In genomic region chr3:45042162-45042561, GRCh38 we compare ENCODE assay signal across 19 cellular contexts. TPM values are rescaled to one million over a fixed set of nuclear protein-coding genes. Genes with fewer than 3 reads are reported as not detected.
A peak's percentile ranks its signal among the peaks of the same experiment; 100 is the strongest.
DNase-seq lines count a peak whose midpoint lies in the region; ATAC-seq, FAIRE-seq and TF ChIP-seq lines count a peak whose summit lies in the region.
"Had no signal": no experiment of that assay in that cellular context is flagged by ENCODE, and none has a peak within 500 bp of the region (broad histone marks: within the 10 kb centered on the region; RNA-seq: fewer than 3 reads in every experiment).

No MANE protein-coding gene starts in this region.

- peaks cover 33% of the 10 kb centered on the region for H3K4me1 Mint-ChIP-seq in activated CD4-positive, alpha-beta T cell treated with anti-CD3 and anti-CD28 coated beads, Interleukin-2, amount 10 ng/mL, durations not matched to agents 7 days and 5 days

- 34% methylated on average over 3 of the region's 3 CpGs for WGBS in K562 (ENCODE audit: insufficient coverage, low coverage, missing lambda C conversion rate)

- no peaks in the 10 kb centered on the region for H3K9me1 ChIP-seq in K562 (ENCODE audit: control insufficient read depth, insufficient read depth, low read length)

- TF ChIP-seq RAD21 in K562 (CRISPR knock-in tag; conservative IDR thresholded peaks at IDR 0.05 in 1 of 2, IDR thresholded peaks at IDR 0.05 in 1 of 2) = no peak

- H3K9me3 Mint-ChIP-seq in activated CD4-positive, alpha-beta T cell treated with anti-CD3 and anti-CD28 coated beads, Interleukin-2, amount 10 ng/mL, durations not matched to agents 7 days and 5 days = no peaks in the 10 kb centered on the region
- H3K9me3 Mint-ChIP-seq: CD4-positive, CD25-positive, alpha-beta regulatory T cell had no signal

- in situ Hi-C loops in K562 (cut with MboI) = loop anchor here (5.0 to 25.0 kb wide), 2 partner anchors 175 to 1370 kb away; partner anchors contain the start of genes CCR5AS and CCRL2

- ATAC-seq in K562 (no peak), HG03025 (IDR thresholded peaks at IDR 0.05; ENCODE audit: low FRiP score, unreplicated experiment) (no peak), GM19324 (IDR thresholded peaks at IDR 0.05; ENCODE audit: low FRiP score, unreplicated experiment) (no peak)

- H3K4me3 ChIP-seq in KMS-11 (IDR thresholded peaks at IDR 0.05; ENCODE audit: insufficient read depth, low read depth, low read length) = no peak overlapping the region
- H3K4me3 ChIP-seq in K562 = no peak overlapping the region
- no peak overlapping the region for H3K4me3 ChIP-seq in subcutaneous abdominal adipose tissue (ENCODE audit: low read depth in 1 of 5, low read length in 5 of 5)

- H3K4me2 ChIP-seq in KMS-11 (peak overlapping the region; percentile 42), K562 (ENCODE audit: insufficient read depth, low read length) (no peak overlapping the region)

- BruUV-seq in K562 (replicated peaks; lab: Mats Ljungman, UMichigan) = no TSS peak

- H3K79me2 ChIP-seq in KMS-11 (ENCODE audit: insufficient read depth, low read depth) (no peaks in the 10 kb centered on the region), K562 (ENCODE audit: control insufficient read depth, insufficient read depth, low read length) (no peaks in the 10 kb centered on the region)

- H3K27me3 ChIP-seq in KMS-11 (ENCODE audit: insufficient read depth, low read depth) (no peaks in the 10 kb centered on the region), K562 (ENCODE audit: control insufficient read depth in 2 of 2, insufficient read depth in 2 of 2, low read length in 2 of 2) (no peaks in the 10 kb centered on the region), subcutaneous abdominal adipose tissue (ENCODE audit: control insufficient read depth in 5 of 5, insufficient read depth in 4 of 5, low read length in 5 of 5) (no peaks in the 10 kb centered on the region)

- H3K27ac ChIP-seq in KMS-11 (peak overlapping the region; percentile 39), K562 (ENCODE audit: extremely low read depth, low read depth, low read length) (peak overlapping the region; percentile 37; the same call in 2 of the 3 replicates), subcutaneous abdominal adipose tissue (ENCODE audit: low read depth, low read length) (peak overlapping the region; percentile 35)

- DNase-seq in activated CD4-positive, alpha-beta T cell treated with anti-CD3 and anti-CD28 coated beads, Interleukin-2, amount 10 ng/mL, durations not matched to agents 7 days and 5 days = no peak
- DNase-seq in activated CD4-positive, alpha-beta T cell treated with anti-CD3 and anti-CD28 coated beads for 48 hours = no peak
- no peak for DNase-seq in K562 (ENCODE audit: extremely low read depth in 1 of 4, low spot score in 3 of 4)
- no peak for DNase-seq in stimulated activated naive CD4-positive, alpha-beta T cell treated with Interleukin-2 at 50 U/mL for 16 hours (lab: John Stamatoyannopoulos, UW)
- DNase-seq: Calu3; Kasumi-1; NCI-H1436; NCI-H226; NCI-H526; NK-92 treated with Interleukin-12 subunit alpha and Interleukin-12 subunit beta, amount 100 ng/mL, for 24 hours had no signal

- peaks cover 26% of the 10 kb centered on the region for H3K27me3 Mint-ChIP-seq in activated CD4-positive, alpha-beta T cell treated with anti-CD3 and anti-CD28 coated beads, Interleukin-2, amount 10 ng/mL, durations not matched to agents 7 days and 5 days

- TF ChIP-seq POLR2A in K562 (conservative IDR thresholded peaks at IDR 0.05) = no peak

- POLR2A ChIA-PET in activated CD4-positive, alpha-beta T cell treated with anti-CD3 and anti-CD28 coated beads, Interleukin-2, amount 10 ng/mL, durations not matched to agents 7 days and 5 days (lab: Charles Lee) = interaction anchor here (0.9 kb wide), 1 partner anchor 168 kb away, joined by 3 read pairs; no protein-coding TSS in a partner anchor
- POLR2A ChIA-PET in K562 (lab: Yijun Ruan, JAX) = interaction anchor here (0.6 to 3.7 kb wide), 8 partner anchors 12 to 184 kb away, joined by 3 to 32 read pairs (median 6); no protein-coding TSS in a partner anchor

- H2AFZ ChIP-seq in KMS-11 (ENCODE audit: low read depth) (peak overlapping the region; percentile 39; the same call in 1 of the 2 replicates), K562 (ENCODE audit: low read depth, low read length) (peak overlapping the region; percentile 68)

- CTCF ChIA-PET in activated CD4-positive, alpha-beta T cell treated with anti-CD3 and anti-CD28 coated beads, Interleukin-2, amount 10 ng/mL, durations not matched to agents 7 days and 5 days (lab: Charles Lee) = interaction anchor here (0.9 to 5.9 kb wide), 10 partner anchors 9 to 556 kb away, joined by 3 to 103 read pairs (median 4); partner anchors contain the start of gene TMEM158
- CTCF ChIA-PET in K562 (lab: Yijun Ruan, JAX; ENCODE audit: low intra/inter-chr PET ratio) = interaction anchor here (1.0 to 5.4 kb wide), 5 partner anchors 129 to 611 kb away, joined by 3 to 94 read pairs (median 4); no protein-coding TSS in a partner anchor

- no peak for TF ChIP-seq CTCF in KMS-11 (conservative IDR thresholded peaks at IDR 0.05; ENCODE audit: low read depth, low read length)
- no peak for TF ChIP-seq CTCF in K562 (IDR thresholded peaks at IDR 0.05 in 2 of 3, conservative IDR thresholded peaks at IDR 0.05 in 1 of 3; ENCODE audit: insufficient read depth in 2 of 3, low read depth in 1 of 3, low read length in 3 of 3)

- H3K9me3 ChIP-seq in K562 (replicated peaks; ENCODE audit: control insufficient read depth, insufficient read depth, low read depth, low read length) (no peaks in the 10 kb centered on the region), subcutaneous abdominal adipose tissue (ENCODE audit: control insufficient read depth in 5 of 5, low read length in 5 of 5) (no peaks in the 10 kb centered on the region)

- H3K27ac Mint-ChIP-seq in activated CD4-positive, alpha-beta T cell treated with anti-CD3 and anti-CD28 coated beads, Interleukin-2, amount 10 ng/mL, durations not matched to agents 7 days and 5 days = peak overlapping the region; percentile 84
- H3K27ac Mint-ChIP-seq: CD4-positive, CD25-positive, alpha-beta regulatory T cell had no signal

- H3K4me3 Mint-ChIP-seq in activated CD4-positive, alpha-beta T cell treated with anti-CD3 and anti-CD28 coated beads, Interleukin-2, amount 10 ng/mL, durations not matched to agents 7 days and 5 days = no peak overlapping the region
- H3K4me3 Mint-ChIP-seq: CD4-positive, CD25-positive, alpha-beta regulatory T cell had no signal

- H3K36me3 Mint-ChIP-seq in activated CD4-positive, alpha-beta T cell treated with anti-CD3 and anti-CD28 coated beads, Interleukin-2, amount 10 ng/mL, durations not matched to agents 7 days and 5 days (ENCODE audit: low read depth) = no peaks in the 10 kb centered on the region
- H3K36me3 Mint-ChIP-seq: CD4-positive, CD25-positive, alpha-beta regulatory T cell had no signal

- FAIRE-seq in K562 (lab: Jason Lieb, UNC) = no peak
- FAIRE-seq: A204.1, GM12892 had no signal

- no peaks in the 10 kb centered on the region for H4K20me1 ChIP-seq in KMS-11 (ENCODE audit: insufficient read depth)
- H4K20me1 ChIP-seq in K562 (replicated peaks; ENCODE audit: control insufficient read depth, insufficient read depth, low read length) = no peaks in the 10 kb centered on the region

- no peaks in the 10 kb centered on the region for H3K36me3 ChIP-seq in KMS-11 (ENCODE audit: insufficient read depth)
- no peaks in the 10 kb centered on the region for H3K36me3 ChIP-seq in K562 (ENCODE audit: control insufficient read depth, insufficient read depth, low read length)
- H3K36me3 ChIP-seq in subcutaneous abdominal adipose tissue (ENCODE audit: control insufficient read depth in 5 of 5, insufficient read depth in 5 of 5, low read length in 5 of 5) = peaks cover 0 to 15% (median 2%) of the 10 kb centered on the region in 5 donors

- H3K9ac ChIP-seq in KMS-11 (no peak overlapping the region), K562 (ENCODE audit: insufficient read depth in 1 of 2, low read depth in 2 of 2, low read length in 2 of 2) (peak overlapping the region; percentile 2 to 12; a peak in 2 of 4 replicates), subcutaneous abdominal adipose tissue (ENCODE audit: low read length in 5 of 5) (peak overlapping the region in 1 of 5 donors; percentile 37)

- peaks cover 34% of the 10 kb centered on the region for H3K4me1 ChIP-seq in KMS-11 (ENCODE audit: low read depth, poor library complexity, severe bottlenecking)
- peaks cover 8 to 45% of the 10 kb centered on the region in 2 experiments; a peak in 4 of 5 replicates for H3K4me1 ChIP-seq in K562 (replicated peaks in 1 of 2; ENCODE audit: control insufficient read depth in 2 of 2, insufficient read depth in 2 of 2, low read length in 2 of 2)
- peaks cover 4 to 23% (median 19%) of the 10 kb centered on the region in 5 donors for H3K4me1 ChIP-seq in subcutaneous abdominal adipose tissue (ENCODE audit: control insufficient read depth in 5 of 5, insufficient read depth in 5 of 5, low read length in 5 of 5)

- intact Hi-C loops in K562 (cut with micrococcal nuclease) = no loop called here

- no peak for TF ChIP-seq EP300 in K562 (IDR thresholded peaks at IDR 0.05; ENCODE audit: low read length)

TF ChIP-seq in K562, 482 proteins besides CTCF, POLR2A, EP300 and RAD21 (continues in another document):
- TF ChIP-seq CTBP1 (IDR thresholded peaks at IDR 0.05; ENCODE audit: borderline replicate concordance) (0 out of 2 replicates have a peak, but pooled peaks have one; percentile 26), ZNF644 (tag; IDR thresholded peaks at IDR 0.05; ENCODE audit: low read depth) (0 out of 2 replicates have a peak, but pooled peaks have one; percentile 25)

RNA-seq across cellular contexts. Expression of gene CLEC3B, which starts 16.1 kb away (rescaled TPM):
- total RNA-seq in activated CD4-positive, alpha-beta T cell treated with anti-CD3 and anti-CD28 coated beads, Interleukin-2, amount 10 ng/mL, durations not matched to agents 7 days and 5 days = under 1 TPM; 0.30 to 0.37 TPM
- not detected in 2 replicates for total RNA-seq in K562 (2011; cell fraction: chromatin; rRNA removed; ENCODE audit: low replicate concordance)
- total RNA-seq in K562 (2011; cell fraction: nucleolus; rRNA removed) = 0.33 TPM in 1 of 2 replicates, not detected in the other
- not detected in 2 replicates for total RNA-seq in K562 (2011; cell fraction: nucleoplasm; rRNA removed)
- 0.33 TPM in 1 of 2 replicates, not detected in the other for total RNA-seq in K562 (2014; rRNA removed)
- total RNA-seq in K562 (2014; rRNA removed; fragmentation: Illumina TruSeq; extraction: Trizol) = not detected in 2 replicates
- not detected in 2 replicates for total RNA-seq in K562 (2015; rRNA removed; fragmentation: Illumina TruSeq; extraction: Trizol)
- not detected in 2 replicates for total RNA-seq in K562 (2021)
- polyA plus RNA-seq in K562 (2011; rRNA removed) = 0.19 TPM in 1 of 2 replicates, not detected in the other
- polyA plus RNA-seq in K562 (2011; cell fraction: cytosol; rRNA removed) = 0.27 TPM in 1 of 2 replicates, not detected in the other
- 0.41 and 0.52 TPM in 2 replicates for polyA plus RNA-seq in K562 (2011; cell fraction: nucleus; rRNA removed)
- 0.19 TPM in 1 of 2 replicates, not detected in the other for polyA plus RNA-seq in K562 (2012)
- not detected in 2 replicates for polyA plus RNA-seq in K562 (2014; fragmentation: Illumina TruSeq; extraction: Trizol)
- not detected for polyA plus RNA-seq in K562 (2014; fragmentation: Nextera tagmentation; extraction: Ambion mirVana)
- not detected in 2 replicates for polyA plus RNA-seq in K562 (2014; rRNA removed)
- polyA minus RNA-seq in K562 (2011; rRNA and poly(A)+ RNA removed) = not detected in 2 replicates
- polyA minus RNA-seq in K562 (2011; cell fraction: cytosol; rRNA and poly(A)+ RNA removed) = not detected in 2 replicates
- polyA minus RNA-seq in K562 (2011; cell fraction: nucleus; rRNA and poly(A)+ RNA removed) = 0.54 TPM in 1 of 2 replicates, not detected in the other
- total RNA-seq: Calu3, G401, SK-MEL-5 had no signal
